Comparison of ENCODE assay signal across 8 cellular contexts in the genomic region with DNA sequence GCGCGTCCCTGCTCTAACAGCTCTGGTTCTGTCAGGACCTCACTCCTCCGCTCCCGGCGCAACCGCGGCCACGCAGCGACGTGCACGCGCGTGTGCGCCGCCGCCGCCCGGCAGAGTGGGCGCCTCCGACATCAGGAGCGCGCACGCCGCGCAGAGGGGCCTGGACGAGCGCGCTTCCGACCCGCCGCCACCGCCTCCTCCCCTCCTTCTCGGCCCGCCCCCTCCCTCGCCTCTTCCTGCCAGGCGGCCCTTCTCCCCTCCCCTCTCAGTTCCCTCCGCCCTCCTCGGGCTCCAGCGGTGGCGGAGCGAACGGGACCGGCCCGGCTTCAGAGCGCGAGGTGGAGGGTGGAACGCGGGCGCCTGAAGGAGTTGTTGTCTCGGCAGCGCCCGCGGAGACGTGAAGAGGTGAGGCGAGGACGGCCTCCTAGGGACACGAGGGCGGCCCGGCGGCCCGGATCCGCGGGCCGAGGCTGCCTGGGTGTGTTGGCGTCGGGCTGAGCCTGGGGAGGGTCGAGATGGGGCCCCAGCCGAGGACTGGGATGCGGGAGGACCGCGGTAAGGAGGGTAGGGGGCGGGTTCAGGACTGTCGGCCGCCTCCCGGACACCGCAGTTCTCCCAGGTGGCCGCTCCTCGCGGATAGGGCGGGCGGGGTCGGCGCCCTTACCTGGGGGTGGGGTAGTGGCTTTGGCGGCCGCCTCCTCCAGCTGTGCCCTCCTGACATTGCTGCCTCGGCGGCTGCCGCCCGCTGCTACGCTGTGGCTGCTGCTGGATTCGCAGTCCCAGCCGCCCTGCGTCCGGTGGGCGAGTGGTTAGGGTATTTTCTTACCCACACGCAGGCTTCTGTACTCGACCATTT. TPM values are rescaled to one million over a fixed set of nuclear protein-coding genes. Genes with fewer than 3 reads are reported as not detected.
A peak's percentile ranks its signal among the peaks of the same experiment; 100 is the strongest.
DNase-seq lines count a peak whose midpoint lies in the region; ATAC-seq and TF ChIP-seq lines count a peak whose summit lies in the region.

A gene (plus strand): TSS at position 268 of the 856 bp plus-strand sequence.

- no peaks in the 10 kb centered on the region for H3K9me3 ChIP-seq in AG04450 (ENCODE audit: control insufficient read depth, insufficient read depth, low read length)
- no peaks in the 10 kb centered on the region for H3K9me3 ChIP-seq in smooth muscle cell (replicated peaks; ENCODE audit: low read depth)

- no peaks in the 10 kb centered on the region for H3F3A ChIP-seq in smooth muscle cell (ENCODE audit: low read depth)

- no peaks in the 10 kb centered on the region for H3K27me3 ChIP-seq in AG04450 (ENCODE audit: control insufficient read depth, insufficient read depth, low read length)
- H3K27me3 ChIP-seq in smooth muscle cell (ENCODE audit: low read depth) = no peaks in the 10 kb centered on the region

- peaks cover 22% of the 10 kb centered on the region for H3K79me2 ChIP-seq in smooth muscle cell (ENCODE audit: low read depth)

- H3K4me3 Mint-ChIP-seq in activated B cell treated with CpG ODN at 0.5 μM for 24 hours = peak within 1 kb of the TSS; percentile 96

- intact Hi-C loops in activated B cell treated with CpG ODN at 0.5 μM for 24 hours (cut with micrococcal nuclease) = loop anchor here (1.0 to 10.0 kb wide), 15 partner anchors 9 to 1975 kb away; a partner anchor contains a TSS

- H3K4me3 ChIP-seq in AG04450 (ENCODE audit: low read depth, low read length) (peak within 1 kb of the TSS; percentile 82), cardiac fibroblast (replicated peaks in 1 of 2; ENCODE audit: low read depth in 2 of 2, low read length in 2 of 2) (peak within 1 kb of the TSS; percentile 92 to 93), smooth muscle cell (peak within 1 kb of the TSS; percentile 95)

- peak within 1 kb of the TSS; percentile 99 for H3K27ac Mint-ChIP-seq in activated B cell treated with CpG ODN at 0.5 μM for 24 hours

- H2AFZ ChIP-seq in smooth muscle cell (ENCODE audit: low read depth) = peak within 1 kb of the TSS; percentile 98

- peaks cover 12% of the 10 kb centered on the region for H3K36me3 Mint-ChIP-seq in activated B cell treated with CpG ODN at 0.5 μM for 24 hours (ENCODE audit: low read depth)

- peak within 1 kb of the TSS; percentile 87 for H3K4me2 ChIP-seq in smooth muscle cell

- CTCF ChIA-PET in AG04450 (lab: Charles Lee) (interaction anchor here (0.9 kb wide), 1 partner anchor 59 kb away, joined by 4 read pairs; no protein-coding TSS in a partner anchor), activated B cell treated with CpG ODN at 0.5 μM for 24 hours (lab: Charles Lee) (no interaction called here)

- TF ChIP-seq CTCF in AG04450 (IDR thresholded peaks at IDR 0.05; ENCODE audit: low read depth, low read length) (no peak), activated B cell treated with CpG ODN at 0.5 μM for 24 hours (IDR thresholded peaks at IDR 0.05) (no peak), cardiac fibroblast (IDR thresholded peaks at IDR 0.05; ENCODE audit: low read depth, low read length) (no peak), smooth muscle cell (IDR thresholded peaks at IDR 0.05; ENCODE audit: borderline replicate concordance, insufficient read depth, poor library complexity, severe bottlenecking) (no peak)

- TF ChIP-seq POLR2A in GM18951 (IDR thresholded peaks at IDR 0.05; ENCODE audit: extremely low read depth, insufficient read depth, insufficient read length) = peak; percentile 86

- peak within 1 kb of the TSS; percentile 76 for H3K9ac ChIP-seq in smooth muscle cell (ENCODE audit: low read depth)

- H3K4me1 ChIP-seq in smooth muscle cell (ENCODE audit: low read depth) = no peaks in the 10 kb centered on the region

- H3K36me3 ChIP-seq in smooth muscle cell (ENCODE audit: low read depth) = no peaks in the 10 kb centered on the region

- WGBS in smooth muscle cell (ENCODE audit: low lambda C conversion rate) = under 1% methylated on average over 72 of the region's 97 CpGs

- H3K27ac ChIP-seq in AG04450 (ENCODE audit: low read depth, low read length) = peak within 1 kb of the TSS; percentile 42
- peak within 1 kb of the TSS; percentile 46 for H3K27ac ChIP-seq in smooth muscle cell (ENCODE audit: low read depth)

- peaks cover 72% of the 10 kb centered on the region for H3K4me1 Mint-ChIP-seq in activated B cell treated with CpG ODN at 0.5 μM for 24 hours

- POLR2A ChIA-PET in AG04450 (lab: Yijun Ruan, JAX) = interaction anchor here (1.0 kb wide), 1 partner anchor 30 kb away, joined by 5 read pairs; no protein-coding TSS in a partner anchor
- POLR2A ChIA-PET in activated B cell treated with CpG ODN at 0.5 μM for 24 hours (lab: Charles Lee) = interaction anchor here (0.6 to 2.2 kb wide), 12 partner anchors 9 to 742 kb away, joined by 3 to 15 read pairs (median 6); a partner anchor contains a TSS

- no peaks in the 10 kb centered on the region for H3K27me3 Mint-ChIP-seq in activated B cell treated with CpG ODN at 0.5 μM for 24 hours

- peaks cover 23% of the 10 kb centered on the region for H4K20me1 ChIP-seq in smooth muscle cell (ENCODE audit: low read depth)

- ATAC-seq in HG03175 (IDR thresholded peaks at IDR 0.05; ENCODE audit: unreplicated experiment) = peak; percentile 63
- peak; percentile 84 for ATAC-seq in activated B cell treated with CpG ODN at 0.5 μM for 24 hours (ENCODE audit: low read depth)

- H3K9me3 Mint-ChIP-seq in activated B cell treated with CpG ODN at 0.5 μM for 24 hours = no peaks in the 10 kb centered on the region

- DNase-seq in AG04450 (ENCODE audit: low read depth, low spot score) (peak; percentile 76), NCI-H226 (peak; percentile 89), activated B cell treated with CpG ODN at 0.5 μM for 24 hours (peak; percentile 88), cardiac fibroblast (ENCODE audit: low read depth in 2 of 2) (peak; percentile 92 to 97), iPS-NIHi7 (ENCODE audit: extremely low spot score) (peak; percentile 95), smooth muscle cell (lab: John Stamatoyannopoulos, UW; ENCODE audit: unreplicated experiment) (peak; percentile 74)

- in situ Hi-C loops in GM18951 (cut with MboI; ENCODE audit: low sequenced_read_pairs, unreplicated experiment) = no loop called here

RNA-seq across cellular contexts. Expression of the gene that starts here (rescaled TPM):
- polyA plus RNA-seq in AG04450 (2011; rRNA removed) (16.3 and 21.2 TPM in 2 replicates), smooth muscle cell (4.8 and 10.0 TPM in 2 replicates)
- polyA minus RNA-seq in AG04450 (2011; rRNA and poly(A)+ RNA removed) = 47.4 and 55.1 TPM in 2 replicates
- total RNA-seq in activated B cell treated with CpG ODN at 0.5 μM for 24 hours (103 and 126 TPM in 2 replicates), smooth muscle cell (24.7 and 35.3 TPM in 2 replicates)

Comparison
In these comparisons a context has a peak if more than half of its experiments do, and no peak if none do; other contexts are left out.
1. Peak in every context shown above with its lines: DNase-seq, ATAC-seq, H3K4me3 ChIP-seq and H3K27ac ChIP-seq.